8 cellular contexts compared by ENCODE assay signal in genomic region chr6:126804255-126805064, GRCh38.
DNase-seq lines count a peak whose midpoint lies in the region; ATAC-seq and TF ChIP-seq lines count a peak whose summit lies in the region.

No MANE protein-coding gene starts in this region.

- H3K27ac ChIP-seq in hepatocyte (no peak overlapping the region), thyroid gland (no peak overlapping the region)

- H3K27me3 ChIP-seq in hepatocyte (no peaks in the 10 kb centered on the region), thyroid gland (no peaks in the 10 kb centered on the region)

- ATAC-seq in GM18498 (IDR thresholded peaks at IDR 0.05; ENCODE audit: unreplicated experiment) (peak; percentile 85), HG02759 (IDR thresholded peaks at IDR 0.05; ENCODE audit: unreplicated experiment) (peak; percentile 90)

- no peaks in the 10 kb centered on the region for H3K79me2 ChIP-seq in hepatocyte

- no peaks in the 10 kb centered on the region for H3K9me2 ChIP-seq in hepatocyte (replicated peaks; ENCODE audit: insufficient read depth)

- 57% methylated on average over 6 of the region's 6 CpGs for WGBS in hepatocyte (ENCODE audit: low lambda C conversion rate, missing lambda C conversion rate)
- WGBS in thyroid gland, 2 donors = 51 to 56% methylated on average over 6 of the region's 6 CpGs

- intact Hi-C loops in thyroid gland (cut with DNase I) = loop anchor here (10.0 kb wide), 1 partner anchor 270 kb away; no protein-coding TSS in a partner anchor

- no peak for TF ChIP-seq POLR2A in thyroid gland (IDR thresholded peaks at IDR 0.05)

- no peaks in the 10 kb centered on the region for H4K20me1 ChIP-seq in hepatocyte (ENCODE audit: insufficient read depth, poor library complexity, severe bottlenecking)

- H3K4me1 ChIP-seq in hepatocyte (ENCODE audit: insufficient read depth) (no peaks in the 10 kb centered on the region), thyroid gland (no peaks in the 10 kb centered on the region)

- H3K4me3 ChIP-seq in AG09309 (ENCODE audit: control insufficient read depth, low read depth, low read length) (no peak overlapping the region), hepatocyte (no peak overlapping the region), thyroid gland (replicated peaks in 1 of 3) (no peak overlapping the region)

- H3K36me3 ChIP-seq in hepatocyte (replicated peaks; ENCODE audit: insufficient read depth, low read depth) (no peaks in the 10 kb centered on the region), thyroid gland (no peaks in the 10 kb centered on the region)

- H3K9me3 ChIP-seq in hepatocyte (ENCODE audit: low read depth) (no peaks in the 10 kb centered on the region), thyroid gland (no peaks in the 10 kb centered on the region)

- no peak overlapping the region for H3K4me2 ChIP-seq in hepatocyte

- no peak for DNase-seq in AG09309 (ENCODE audit: low read depth)
- peak; percentile 34 for DNase-seq in NCI-H1092 treated with DMSO at 0.1 percent for 48 hours (lab: John Stamatoyannopoulos, UW)
- peak; percentile 58 for DNase-seq in amniotic epithelial cell (ENCODE audit: low read depth)
- DNase-seq in hepatocyte (ENCODE audit: low spot score) = peak; percentile 61
- DNase-seq in thyroid gland = peak; percentile 4 to 30
- DNase-seq in putamen (ENCODE audit: low spot score) = no peak

- no peak overlapping the region for H2AFZ ChIP-seq in hepatocyte

- TF ChIP-seq CTCF in AG09309 (IDR thresholded peaks at IDR 0.05; ENCODE audit: control insufficient read depth, insufficient read depth, low read depth, low read length, missing control alignments) (peak; percentile 70), hepatocyte (IDR thresholded peaks at IDR 0.05; ENCODE audit: poor library complexity) (peak; percentile 80), thyroid gland (IDR thresholded peaks at IDR 0.05) (peak; percentile 48 to 76 (median 62))

Comparison
In these comparisons a context has a peak if more than half of its experiments do, and no peak if none do; other contexts are left out.
1. DNase-seq: peak in NCI-H1092 treated with DMSO at 0.1 percent for 48 hours (single experiment), amniotic epithelial cell (single experiment), hepatocyte (single experiment) and thyroid gland (2 of 2); none in AG09309 (single experiment) and putamen (single experiment).
2. Peak in every context shown above with its lines, with median percentiles within 50 percentile points of each other: CTCF ChIP-seq.